9 cellular contexts compared by ENCODE assay signal in the genomic region with DNA sequence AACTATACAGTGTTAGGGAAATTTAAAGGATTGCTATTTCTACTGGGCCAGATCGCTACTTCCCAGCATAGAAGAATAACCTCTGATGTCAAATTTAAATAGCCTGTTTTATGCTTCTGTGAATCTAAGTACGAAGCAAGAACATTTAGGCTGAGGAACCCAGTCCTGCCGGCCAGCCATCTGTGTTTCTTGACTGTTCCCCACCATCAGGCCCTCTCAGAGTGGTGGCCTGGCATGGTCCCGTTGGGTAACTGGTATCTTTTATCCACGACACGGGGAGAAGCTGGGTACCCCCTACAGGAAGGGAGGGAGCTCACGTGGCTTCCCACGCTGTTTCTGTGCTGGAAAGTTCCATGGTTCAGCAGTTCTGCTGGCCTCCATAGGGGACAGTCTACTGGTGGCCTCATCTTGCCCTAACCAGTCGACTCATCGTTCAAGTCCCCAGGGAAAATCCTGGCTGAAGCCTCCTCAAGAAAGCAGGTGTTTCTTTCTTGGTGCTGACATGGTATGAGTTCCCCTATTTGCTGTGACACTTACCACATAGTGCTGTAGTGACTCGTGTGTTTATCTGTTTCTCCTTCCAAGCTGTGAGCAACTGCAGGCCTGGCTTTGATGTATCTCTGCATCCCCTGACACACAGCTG.
DNase-seq lines count a peak whose midpoint lies in the region; ATAC-seq and TF ChIP-seq lines count a peak whose summit lies in the region.
"Had no signal": no experiment of that assay in that cellular context is flagged by ENCODE, and none has a peak within 500 bp of the region (broad histone marks: within the 10 kb centered on the region; RNA-seq: fewer than 3 reads in every experiment).

No MANE protein-coding gene starts in this region.

- no peak overlapping the region for H2AFZ ChIP-seq in mammary epithelial cell (ENCODE audit: low read depth, low read length)

- CTCF ChIA-PET in mammary epithelial cell (lab: Charles Lee; ENCODE audit: low non-redundant PET) = no interaction called here

- TF ChIP-seq POLR2A in breast epithelium (IDR thresholded peaks at IDR 0.05) (no peak), uterus (IDR thresholded peaks at IDR 0.05) (no peak)

- TF ChIP-seq CTCF in mammary epithelial cell (conservative IDR thresholded peaks at IDR 0.05 in 1 of 2, IDR thresholded peaks at IDR 0.05 in 1 of 2; ENCODE audit: extremely low read depth in 1 of 2, insufficient read depth in 1 of 2, low read depth in 1 of 2, low read length in 2 of 2) = no peak
- no peak for TF ChIP-seq CTCF in breast epithelium (IDR thresholded peaks at IDR 0.05)
- no peak for TF ChIP-seq CTCF in uterus (IDR thresholded peaks at IDR 0.05)

- H3K36me3 ChIP-seq in mammary epithelial cell (ENCODE audit: insufficient read depth, low read length) (no peaks in the 10 kb centered on the region), breast epithelium (no peaks in the 10 kb centered on the region), uterus (no peaks in the 10 kb centered on the region)

- intact Hi-C loops in mammary epithelial cell (cut with micrococcal nuclease) = loop anchor here (5.0 kb wide), 1 partner anchor 199 kb away; no protein-coding TSS in a partner anchor
- intact Hi-C loops in breast epithelium (cut with DNase I; ENCODE audit: low total_unique reads) = no loop called here
- intact Hi-C loops in uterus (cut with DNase I; ENCODE audit: low total_unique reads) = no loop called here

- H3K9me3 ChIP-seq in mammary epithelial cell (replicated peaks; ENCODE audit: insufficient read depth, low read length) (peaks cover 16% of the 10 kb centered on the region), breast epithelium (peaks cover 12 to 21% of the 10 kb centered on the region in 2 donors), uterus (no peaks in the 10 kb centered on the region)

- no peak overlapping the region for H3K9ac ChIP-seq in mammary epithelial cell (ENCODE audit: insufficient read depth, low read length)

- no peak overlapping the region for H3K27ac ChIP-seq in mammary epithelial cell (ENCODE audit: insufficient read depth, low read depth, low read length)
- H3K27ac ChIP-seq in breast epithelium = no peak overlapping the region
- H3K27ac ChIP-seq in uterus = no peak overlapping the region

- in situ Hi-C loops in mammary epithelial cell (cut with MboI; ENCODE audit: low sequenced_read_pairs in 2 of 2) = no loop called here

- no peaks in the 10 kb centered on the region for H4K20me1 ChIP-seq in mammary epithelial cell (ENCODE audit: insufficient read depth, low read length)

- H3K4me1 ChIP-seq in mammary epithelial cell (ENCODE audit: insufficient read depth, low read length) (peaks cover 9% of the 10 kb centered on the region), breast epithelium (no peaks in the 10 kb centered on the region), uterus (no peaks in the 10 kb centered on the region)

- 76% methylated on average over 10 of the region's 11 CpGs for WGBS in mammary epithelial cell (ENCODE audit: low coverage, missing lambda C conversion rate)

- peak; percentile 39 for DNase-seq in mammary epithelial cell
- no peak for DNase-seq in breast epithelium (ENCODE audit: low spot score in 2 of 2)
- DNase-seq in cerebellum (ENCODE audit: low spot score) = peak; percentile 3
- peak; percentile 13 for DNase-seq in stromal cell of bone marrow (ENCODE audit: low read depth)
- DNase-seq in C1 segment of cervical spinal cord (lab: John Stamatoyannopoulos, UW) = no peak
- no peak for DNase-seq in uterus
- no peak for DNase-seq in NCI-H1694 treated with DMSO at 0.1 percent for 48 hours (lab: John Stamatoyannopoulos, UW)
- DNase-seq: NK-92 treated with Interleukin-12 subunit alpha and Interleukin-12 subunit beta, amount 100 ng/mL, for 24 hours had no signal

- ATAC-seq in HG03103 (IDR thresholded peaks at IDR 0.05; ENCODE audit: low read depth, unreplicated experiment) = peak; percentile 74

- BruUV-seq in mammary epithelial cell (replicated peaks; lab: Mats Ljungman, UMichigan) = no TSS peak

- H3K79me2 ChIP-seq in mammary epithelial cell (ENCODE audit: insufficient read depth, low read length) = no peaks in the 10 kb centered on the region

- peaks cover 9% of the 10 kb centered on the region for H3K27me3 ChIP-seq in mammary epithelial cell (ENCODE audit: insufficient read depth, low read length)
- peaks cover 0 to 24% of the 10 kb centered on the region in 2 donors for H3K27me3 ChIP-seq in breast epithelium
- no peaks in the 10 kb centered on the region for H3K27me3 ChIP-seq in uterus

- H3K4me2 ChIP-seq in mammary epithelial cell (ENCODE audit: insufficient read depth, low read depth, low read length) = no peak overlapping the region

- H3K4me3 ChIP-seq in mammary epithelial cell (replicated peaks in 1 of 3; ENCODE audit: insufficient read depth in 1 of 3, low read depth in 2 of 3, low read length in 3 of 3) (no peak overlapping the region), breast epithelium (no peak overlapping the region), uterus (no peak overlapping the region)

- dilution Hi-C loops in mammary epithelial cell (cut with HindIII; ENCODE audit: low sequenced_read_pairs) = no loop called here

Comparison
In these comparisons a context has a peak if more than half of its experiments do, and no peak if none do; other contexts are left out.
1. DNase-seq: peak in mammary epithelial cell (single experiment), cerebellum (single experiment) and stromal cell of bone marrow (single experiment); none in breast epithelium (0 of 2), C1 segment of cervical spinal cord (0 of 14), uterus (0 of 2) and NCI-H1694 treated with DMSO at 0.1 percent for 48 hours (single experiment).